In the genomic region with DNA sequence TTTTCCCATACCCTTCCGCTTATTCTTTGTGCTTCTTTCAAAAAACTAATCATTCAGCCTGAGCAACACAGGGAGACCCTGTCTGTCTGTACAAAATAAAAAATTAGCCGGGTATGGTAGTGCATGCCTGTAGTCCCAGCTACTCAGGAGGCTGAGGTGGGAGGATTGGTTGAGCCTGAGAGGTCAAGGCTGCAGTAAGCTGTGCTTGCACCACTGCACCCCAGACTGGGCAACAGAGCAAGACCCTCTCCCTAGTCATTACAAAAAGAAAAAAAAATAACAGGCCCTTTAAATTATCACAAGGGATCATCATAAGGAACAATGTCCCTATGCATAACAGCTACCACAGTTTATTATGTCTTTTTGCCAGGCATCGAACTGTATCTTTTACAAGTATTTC, we compare ENCODE assay signal across 7 cellular contexts.
"Had no signal": no experiment of that assay in that cellular context is flagged by ENCODE, and none has a peak within 500 bp of the region (broad histone marks: within the 10 kb centered on the region; RNA-seq: fewer than 3 reads in every experiment).

No MANE protein-coding gene starts in this region.

- DNase-seq: H9, HCEC 1CT, KG1 had no signal

- H2AFZ ChIP-seq: GM23338 had no signal

- H3K4me3 ChIP-seq: GM23338 had no signal

- ATAC-seq: GM23338 had no signal

- FAIRE-seq: H1, H54, HTR-8/SVneo had no signal

- H3K4me2 ChIP-seq: GM23338 had no signal
